18 cellular contexts compared by ENCODE assay signal in the genomic region with DNA sequence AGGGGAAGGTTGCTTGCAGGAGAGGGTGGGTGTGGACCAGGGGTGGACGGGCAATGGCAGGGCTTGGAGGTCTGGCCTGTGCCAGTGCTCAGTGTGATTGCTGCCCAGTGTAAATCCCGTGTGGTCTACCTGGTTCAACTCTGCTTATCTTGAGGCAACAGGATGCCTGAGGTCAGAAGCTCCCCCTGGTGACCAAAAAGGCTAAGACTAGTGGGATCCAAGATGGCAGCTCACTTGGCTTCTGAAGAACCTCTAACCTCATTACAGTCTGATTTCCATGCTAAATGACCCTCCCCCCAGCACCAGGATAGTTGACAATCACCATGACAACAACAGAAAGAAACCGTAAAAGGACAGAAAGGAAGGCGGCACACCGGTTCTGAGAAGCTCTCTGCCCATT.
DNase-seq lines count a peak whose midpoint lies in the region; ATAC-seq and TF ChIP-seq lines count a peak whose summit lies in the region.
"Had no signal": no experiment of that assay in that cellular context is flagged by ENCODE, and none has a peak within 500 bp of the region (broad histone marks: within the 10 kb centered on the region; RNA-seq: fewer than 3 reads in every experiment).

No MANE protein-coding gene starts in this region.

- H3K79me2 ChIP-seq in KMS-11 (ENCODE audit: insufficient read depth, low read depth): no peaks in the 10 kb centered on the region

- no peak overlapping the region for H3K4me2 ChIP-seq in KMS-11

- H3K36me3 ChIP-seq in KMS-11 (ENCODE audit: insufficient read depth): no peaks in the 10 kb centered on the region
- no peaks in the 10 kb centered on the region for H3K36me3 ChIP-seq in brain microvascular endothelial cell (replicated peaks)
- H3K36me3 ChIP-seq: Peyer's patch had no signal

- no peaks in the 10 kb centered on the region for H3K27me3 Mint-ChIP-seq in neural crest cell (ENCODE audit: low read depth)
- no peaks in the 10 kb centered on the region for H3K27me3 Mint-ChIP-seq in CD4-positive, alpha-beta T cell
- H3K27me3 Mint-ChIP-seq: activated B cell treated with CpG ODN at 0.5 μM for 24 hours; CD8-positive, alpha-beta memory T cell had no signal

- TF ChIP-seq CTCF in KMS-11 (conservative IDR thresholded peaks at IDR 0.05; ENCODE audit: low read depth, low read length) (peak; percentile 36; the same call in 1 of the 2 replicates), brain microvascular endothelial cell (IDR thresholded peaks at IDR 0.05; ENCODE audit: low read depth, low read length, missing control alignments) (peak; percentile 12), neural crest cell (conservative IDR thresholded peaks at IDR 0.05) (peak; percentile 28)
- no peak for TF ChIP-seq CTCF in CD4-positive, alpha-beta T cell (IDR thresholded peaks at IDR 0.05)

- POLR2A ChIA-PET in CD4-positive, alpha-beta T cell (lab: Charles Lee): no interaction called here

- H3K27me3 ChIP-seq in KMS-11 (ENCODE audit: insufficient read depth, low read depth) (no peaks in the 10 kb centered on the region), brain microvascular endothelial cell (replicated peaks) (no peaks in the 10 kb centered on the region)
- no peaks in the 10 kb centered on the region for H3K27me3 ChIP-seq in CD4-positive, alpha-beta T cell (ENCODE audit: control insufficient read depth, insufficient read depth, low read length)
- H3K27me3 ChIP-seq: Peyer's patch had no signal

- H3K27ac ChIP-seq in KMS-11: no peak overlapping the region
- no peak overlapping the region for H3K27ac ChIP-seq in brain microvascular endothelial cell
- no peak overlapping the region for H3K27ac ChIP-seq in CD4-positive, alpha-beta T cell (ENCODE audit: low read depth, low read length)
- H3K27ac ChIP-seq: Peyer's patch had no signal

- peaks cover 8% of the 10 kb centered on the region for H3K9me3 ChIP-seq in CD4-positive, alpha-beta T cell (ENCODE audit: control insufficient read depth, low read length)

- H3K4me1 Mint-ChIP-seq in neural crest cell: peaks cover 5% of the 10 kb centered on the region
- no peaks in the 10 kb centered on the region for H3K4me1 Mint-ChIP-seq in CD4-positive, alpha-beta T cell (ENCODE audit: low read depth)
- H3K4me1 Mint-ChIP-seq: activated B cell treated with CpG ODN at 0.5 μM for 24 hours; CD8-positive, alpha-beta memory T cell had no signal

- DNase-seq in DMS53 (lab: John Stamatoyannopoulos, UW): peak; percentile 42
- DNase-seq in DMS53 treated with DMSO at 0.1 percent for 48 hours (lab: John Stamatoyannopoulos, UW; ENCODE audit: unreplicated experiment): no peak
- DNase-seq in brain microvascular endothelial cell: no peak
- no peak for DNase-seq in neural crest cell (ENCODE audit: low read depth, low spot score)
- DNase-seq in 8988T: no peak
- DNase-seq in CD4-positive, alpha-beta T cell: no peak
- no peak for DNase-seq in NCI-H1436 treated with DMSO at 0.1 percent for 48 hours (lab: John Stamatoyannopoulos, UW)
- DNase-seq: activated B cell treated with CpG ODN at 0.5 μM for 24 hours; activated naive CD4-positive, alpha-beta T cell treated with Interleukin-2 at 50 U/mL for 16 hours; CD8-positive, alpha-beta memory T cell; MV-4-11; NCI-H446; retina; substantia nigra had no signal

- no peaks in the 10 kb centered on the region for H3K4me1 ChIP-seq in KMS-11 (ENCODE audit: low read depth, poor library complexity, severe bottlenecking)
- H3K4me1 ChIP-seq: Peyer's patch had no signal

- intact Hi-C loops in CD4-positive, alpha-beta T cell (cut with DNase I, micrococcal nuclease): no loop called here

- H3K4me3 ChIP-seq in KMS-11 (IDR thresholded peaks at IDR 0.05; ENCODE audit: insufficient read depth, low read depth, low read length) (no peak overlapping the region), brain microvascular endothelial cell (ENCODE audit: low read depth, low read length) (no peak overlapping the region)
- H3K4me3 ChIP-seq: lung, Peyer's patch had no signal

- H2AFZ ChIP-seq in KMS-11 (ENCODE audit: low read depth): no peak overlapping the region

- peaks cover 4% of the 10 kb centered on the region for H3K36me3 Mint-ChIP-seq in neural crest cell (ENCODE audit: low read depth)
- H3K36me3 Mint-ChIP-seq in CD4-positive, alpha-beta T cell (ENCODE audit: low read depth): peaks cover 5% of the 10 kb centered on the region

- H4K20me1 ChIP-seq in KMS-11 (ENCODE audit: insufficient read depth): no peaks in the 10 kb centered on the region

- CTCF ChIA-PET in CD4-positive, alpha-beta T cell (lab: Charles Lee): no interaction called here

- no peak overlapping the region for H3K27ac Mint-ChIP-seq in neural crest cell (ENCODE audit: unreplicated experiment)
- H3K27ac Mint-ChIP-seq in CD4-positive, alpha-beta T cell: no peak overlapping the region
- H3K27ac Mint-ChIP-seq: activated B cell treated with CpG ODN at 0.5 μM for 24 hours; CD8-positive, alpha-beta memory T cell; natural killer cell treated with Interleukin-12 subunit alpha and Interleukin-12 subunit beta and Interleukin-15 and Interleukin-18, amount 100 ng/mL, for 72 hours had no signal

- in situ Hi-C loops in brain microvascular endothelial cell (cut with HindIII; ENCODE audit: low pct_ligation_motif_present, low sequenced_read_pairs): no loop called here

- H3K4me3 Mint-ChIP-seq in neural crest cell: no peak overlapping the region
- H3K4me3 Mint-ChIP-seq in CD4-positive, alpha-beta T cell: no peak overlapping the region
- H3K4me3 Mint-ChIP-seq: activated B cell treated with CpG ODN at 0.5 μM for 24 hours; CD8-positive, alpha-beta memory T cell; natural killer cell treated with Interleukin-12 subunit alpha and Interleukin-12 subunit beta and Interleukin-15 and Interleukin-18, amount 100 ng/mL, for 72 hours had no signal

- ATAC-seq in CD4-positive, alpha-beta T cell (ENCODE audit: poor library complexity): no peak

- H3K9me3 Mint-ChIP-seq in neural crest cell: peaks cover 20% of the 10 kb centered on the region
- peaks cover 7% of the 10 kb centered on the region for H3K9me3 Mint-ChIP-seq in CD4-positive, alpha-beta T cell

- no peak overlapping the region for H3K9ac ChIP-seq in KMS-11
